18 cellular contexts compared by ENCODE assay signal in genomic region chr10:76149182-76149581, GRCh38.
DNase-seq lines count a peak whose midpoint lies in the region; ATAC-seq, FAIRE-seq and TF ChIP-seq lines count a peak whose summit lies in the region.
"Had no signal": no experiment of that assay in that cellular context is flagged by ENCODE, and none has a peak within 500 bp of the region (broad histone marks: within the 10 kb centered on the region; RNA-seq: fewer than 3 reads in every experiment).

No MANE protein-coding gene starts in this region.

- H3K79me2 ChIP-seq in mesendoderm (ENCODE audit: control insufficient read depth, insufficient read depth, low read length): no peaks in the 10 kb centered on the region

- TF ChIP-seq CTCF in chondrocyte (IDR thresholded peaks at IDR 0.05) (no peak), spleen (IDR thresholded peaks at IDR 0.05 in 8 of 11, conservative IDR thresholded peaks at IDR 0.05 in 3 of 11) (no peak)

- no peaks in the 10 kb centered on the region for H3K36me3 ChIP-seq in mesendoderm (ENCODE audit: control insufficient read depth, insufficient read depth, low read length)
- no peaks in the 10 kb centered on the region for H3K36me3 ChIP-seq in spleen
- H3K36me3 ChIP-seq: colonic mucosa had no signal

- H3K9me3 Mint-ChIP-seq in chondrocyte (ENCODE audit: low read depth): peaks cover 31% of the 10 kb centered on the region

- H3K18ac ChIP-seq in mesendoderm (ENCODE audit: low read length): no peak overlapping the region

- peak overlapping the region; percentile 70 for H3K4ac ChIP-seq in mesendoderm (ENCODE audit: low read depth, low read length)

- no peak overlapping the region for H3K4me3 ChIP-seq in mesendoderm (ENCODE audit: low read length)
- no peak overlapping the region for H3K4me3 ChIP-seq in spleen
- H3K4me3 ChIP-seq: colonic mucosa had no signal

- TF ChIP-seq POLR2A in spleen (IDR thresholded peaks at IDR 0.05) (no peak), GM12891 (IDR thresholded peaks at IDR 0.05; ENCODE audit: low read depth, low read length) (no peak)

- no CpG with 5 or more reads among the region's 1 CpG for WGBS in mesendoderm (ENCODE audit: extremely low coverage, insufficient coverage, low lambda C conversion rate)
- WGBS in spleen, 5 donors: 65 to 91% (median 83%) methylated on average over 1 of the region's 1 CpG

- no peak overlapping the region for H3K4me3 Mint-ChIP-seq in chondrocyte (ENCODE audit: unreplicated experiment)
- H3K4me3 Mint-ChIP-seq: CD4-positive, CD25-positive, alpha-beta regulatory T cell; memory B cell had no signal

- no peak overlapping the region for H4K8ac ChIP-seq in mesendoderm (ENCODE audit: low read depth, low read length)

- peak overlapping the region; percentile 54 for H2AK5ac ChIP-seq in mesendoderm (ENCODE audit: low read length)

- H3K9me3 ChIP-seq in spleen: peaks cover 0 to 24% (median 8%) of the 10 kb centered on the region in 8 donors
- H3K9me3 ChIP-seq: colonic mucosa had no signal

- H4K5ac ChIP-seq in mesendoderm (ENCODE audit: low read length): peak overlapping the region; percentile 84

- H3K23ac ChIP-seq in mesendoderm (ENCODE audit: low read length): no peak overlapping the region

- peak overlapping the region; percentile 73 for H3K56ac ChIP-seq in mesendoderm (ENCODE audit: low read length)

- H3K4me1 ChIP-seq in mesendoderm (ENCODE audit: control insufficient read depth, low read depth, low read length) (peaks cover 14% of the 10 kb centered on the region), spleen (peaks cover 0 to 8% (median 0%) of the 10 kb centered on the region in 6 donors)
- H3K4me1 ChIP-seq: colonic mucosa had no signal

- intact Hi-C loops in spleen (cut with DNase I; ENCODE audit: low total_unique reads): no loop called here

- peaks cover 6% of the 10 kb centered on the region for H3K36me3 Mint-ChIP-seq in chondrocyte (ENCODE audit: low read depth)
- H3K36me3 Mint-ChIP-seq: CD4-positive, CD25-positive, alpha-beta regulatory T cell; memory B cell had no signal

- H3K4me2 ChIP-seq in mesendoderm (ENCODE audit: low read length): no peak overlapping the region

- H3K4me1 Mint-ChIP-seq in chondrocyte (ENCODE audit: low read depth): peaks cover 23% of the 10 kb centered on the region
- H3K4me1 Mint-ChIP-seq: CD4-positive, CD25-positive, alpha-beta regulatory T cell; memory B cell had no signal

- peak overlapping the region; percentile 98 for H2BK15ac ChIP-seq in mesendoderm (replicated peaks; ENCODE audit: low read depth)

- H3K27ac ChIP-seq in mesendoderm (ENCODE audit: low read depth, low read length) (peak overlapping the region; percentile 74), spleen (no peak overlapping the region)
- H3K27ac ChIP-seq: colonic mucosa had no signal

- no peaks in the 10 kb centered on the region for H3K27me3 Mint-ChIP-seq in chondrocyte (ENCODE audit: low read depth)
- H3K27me3 Mint-ChIP-seq: CD4-positive, CD25-positive, alpha-beta regulatory T cell; memory B cell had no signal

- FAIRE-seq in GM12891 (lab: Jason Lieb, UNC): no peak

- ATAC-seq in GM18868 (IDR thresholded peaks at IDR 0.05; ENCODE audit: unreplicated experiment): no peak
- ATAC-seq in GM19324 (IDR thresholded peaks at IDR 0.05; ENCODE audit: low FRiP score, unreplicated experiment): no peak

- no peak overlapping the region for H3K9ac ChIP-seq in mesendoderm (ENCODE audit: low read length)

- H3K27me3 ChIP-seq in mesendoderm (ENCODE audit: insufficient read depth, low read length, poor library complexity): no peaks in the 10 kb centered on the region
- H3K27me3 ChIP-seq in spleen (replicated peaks in 1 of 7): no peaks in the 10 kb centered on the region
- H3K27me3 ChIP-seq: colonic mucosa had no signal

- H3K27ac Mint-ChIP-seq in chondrocyte (ENCODE audit: unreplicated experiment): peak overlapping the region; percentile 85
- H3K27ac Mint-ChIP-seq: activated T-helper 2 cell treated with anti-CD3 and anti-CD28 coated beads, Interferon-gamma antibody, Interleukin-2, Interleukin-4, amounts not matched to agents 10 μg/mL and 5 μg/mL and 100 μg/mL, durations not matched to agents 14 hours and 24 hours and 36 hours; CD4-positive, CD25-positive, alpha-beta regulatory T cell; memory B cell had no signal

- H2BK5ac ChIP-seq in mesendoderm (ENCODE audit: low read length): peak overlapping the region; percentile 93

- DNase-seq in AG08395 (ENCODE audit: low spot score) (peak; percentile 59), HS-5 (ENCODE audit: low read depth) (peak; percentile 4), chondrocyte (ENCODE audit: low spot score) (no peak), mesendoderm (no peak), spleen (no peak), GM12891 (ENCODE audit: insufficient read length, low spot score) (no peak)
- DNase-seq: amygdala; CD4-positive, CD25-positive, alpha-beta regulatory T cell; colonic mucosa; EL; glutamatergic neuron; NCI-H2029 treated with DMSO at 0.1 percent for 48 hours; NCI-H510A; stimulated activated naive CD4-positive, alpha-beta T cell treated with Interleukin-2 at 50 U/mL for 16 hours had no signal

- H3K79me1 ChIP-seq in mesendoderm (ENCODE audit: low read length): no peaks in the 10 kb centered on the region

- no peak overlapping the region for H2BK120ac ChIP-seq in mesendoderm (ENCODE audit: low read depth, low read length)

TF ChIP-seq in GM12891, 5 proteins besides CTCF, POLR2A, EP300 and RAD21:
- TF ChIP-seq POU2F2 (IDR thresholded peaks at IDR 0.05; ENCODE audit: low read depth, low read length) (no peak), SPI1 (IDR thresholded peaks at IDR 0.05; ENCODE audit: low read depth, low read length) (no peak), PAX5 (IDR thresholded peaks at IDR 0.05; ENCODE audit: insufficient read depth, low read length, severe bottlenecking) (no peak), TAF1 (IDR thresholded peaks at IDR 0.05; ENCODE audit: low read depth, low read length) (no peak), POLR2AphosphoS5 (IDR thresholded peaks at IDR 0.05; ENCODE audit: low read depth, low read length) (no peak)
TF ChIP-seq in GM12891: peak in this region for 0.

Comparison
In these comparisons a context has a peak if more than half of its experiments do, and no peak if none do; other contexts are left out.
1. DNase-seq: peak in AG08395 (single experiment) and HS-5 (single experiment); none in chondrocyte (single experiment), mesendoderm (single experiment), spleen (single experiment) and GM12891 (single experiment).